In genomic region chr11:87347860-87348259, GRCh38 we compare ENCODE assay signal across 24 cellular contexts.
"Had no signal": no experiment of that assay in that cellular context is flagged by ENCODE, and none has a peak within 500 bp of the region (broad histone marks: within the 10 kb centered on the region; RNA-seq: fewer than 3 reads in every experiment).

No MANE protein-coding gene starts in this region.

- H3K4me1 ChIP-seq: right lobe of liver, uterus had no signal

- H3K27ac ChIP-seq: left ventricle myocardium inferior, ovary, right atrium auricular region, right lobe of liver, tibial nerve, uterus had no signal

- H3K9me3 ChIP-seq: ovary, right atrium auricular region, right lobe of liver, tibial nerve, uterus had no signal

- H3K27me3 ChIP-seq: ovary, right atrium auricular region, right lobe of liver, tibial nerve, uterus had no signal

- H3K4me3 Mint-ChIP-seq: immature natural killer cell; memory B cell; naive B cell; natural killer cell; stimulated activated memory B cell treated with anti-CD40 and anti-IgM and Interleukin-4, amounts not matched to agents 10 μg/mL and 1 μg/mL and 100 μg/mL, for 72 hours; stimulated activated naive CD8-positive, alpha-beta T cell treated with anti-CD3 and anti-CD28 coated beads, Interleukin-15, amount 100 ng/mL, for 72 hours; type B pancreatic cell had no signal

- H3K27ac Mint-ChIP-seq: immature natural killer cell; memory B cell; naive B cell; natural killer cell; progenitor cell of endocrine pancreas; stimulated activated memory B cell treated with anti-CD40 and anti-IgM and Interleukin-4, amounts not matched to agents 10 μg/mL and 1 μg/mL and 100 μg/mL, for 72 hours; stimulated activated naive CD8-positive, alpha-beta T cell treated with anti-CD3 and anti-CD28 coated beads, Interleukin-15, amount 100 ng/mL, for 72 hours; type B pancreatic cell had no signal

- H3K36me3 Mint-ChIP-seq: immature natural killer cell; memory B cell; naive B cell; natural killer cell; stimulated activated memory B cell treated with anti-CD40 and anti-IgM and Interleukin-4, amounts not matched to agents 10 μg/mL and 1 μg/mL and 100 μg/mL, for 72 hours; type B pancreatic cell had no signal

- H3K4me3 ChIP-seq: left ventricle myocardium inferior, lung, ovary, right atrium auricular region, right lobe of liver, smooth muscle cell, tibial nerve, uterus had no signal

- ATAC-seq: natural killer cell; right lobe of liver; stimulated activated memory B cell treated with anti-CD40 and anti-IgM and Interleukin-4, amounts not matched to agents 10 μg/mL and 1 μg/mL and 100 μg/mL, for 72 hours; stimulated activated naive CD8-positive, alpha-beta T cell treated with anti-CD3 and anti-CD28 coated beads, Interleukin-15, amount 100 ng/mL, for 72 hours had no signal

- H3K9me3 Mint-ChIP-seq: memory B cell; natural killer cell; stimulated activated memory B cell treated with anti-CD40 and anti-IgM and Interleukin-4, amounts not matched to agents 10 μg/mL and 1 μg/mL and 100 μg/mL, for 72 hours; stimulated activated naive CD8-positive, alpha-beta T cell treated with anti-CD3 and anti-CD28 coated beads, Interleukin-15, amount 100 ng/mL, for 72 hours; type B pancreatic cell had no signal

- DNase-seq: hypothalamus; immature natural killer cell; kidney; left ventricle myocardium inferior; naive B cell; natural killer cell; ovary; right lobe of liver; stimulated activated CD4-positive, alpha-beta T cell treated with anti-CD3 and anti-CD28 coated beads, Interleukin-1b, Interleukin-23, amount 100 ng/mL, for 48 hours; stimulated activated CD4-positive, alpha-beta T cell treated with anti-CD3 and anti-CD28 coated beads, Interleukin-2, amount 100 ng/mL, for 48 hours; stimulated activated CD4-positive, alpha-beta T cell treated with anti-CD3 and anti-CD28 coated beads, Interleukin-4, amount 100 ng/mL, for 4 hours; stimulated activated CD8-positive, alpha-beta memory T cell treated with anti-CD3 and anti-CD28 coated beads, Interleukin-4, amount 100 ng/mL, for 48 hours; stimulated activated naive CD4-positive, alpha-beta T cell treated with Interleukin-2 at 50 U/mL for 16 hours; stimulated activated naive CD8-positive, alpha-beta T cell treated with anti-CD3 and anti-CD28 coated beads, Interleukin-15, amount 100 ng/mL, for 72 hours; substantia nigra; uterus had no signal

- H3K27me3 Mint-ChIP-seq: memory B cell; stimulated activated memory B cell treated with anti-CD40 and anti-IgM and Interleukin-4, amounts not matched to agents 10 μg/mL and 1 μg/mL and 100 μg/mL, for 72 hours had no signal

- H3K36me3 ChIP-seq: left ventricle myocardium inferior, ovary, right atrium auricular region, right lobe of liver, tibial nerve, uterus had no signal
